In the genomic region with DNA sequence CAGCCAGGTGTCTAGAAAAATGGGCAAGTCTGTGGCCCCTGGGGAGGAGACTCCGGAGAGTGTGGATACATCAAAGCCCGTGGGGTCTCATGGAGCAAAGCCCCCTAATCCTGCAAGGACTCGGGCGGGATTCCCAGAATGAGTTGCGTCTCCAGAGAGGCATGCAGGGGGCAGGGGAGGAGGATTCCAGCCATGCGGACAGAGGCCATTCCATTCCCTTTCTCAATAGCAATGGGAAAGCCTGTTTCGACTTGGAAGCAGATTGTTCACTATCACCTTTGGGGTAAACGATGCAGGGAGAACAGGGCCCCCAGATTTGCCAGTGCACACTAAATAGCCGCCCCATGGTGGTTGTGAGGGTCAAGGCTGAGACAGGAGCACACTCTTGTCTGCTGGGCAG, we compare ENCODE assay signal across 27 cellular contexts.
"Had no signal": no experiment of that assay in that cellular context is flagged by ENCODE, and none has a peak within 500 bp of the region (broad histone marks: within the 10 kb centered on the region; RNA-seq: fewer than 3 reads in every experiment).

No MANE protein-coding gene starts in this region.

- H3K27ac ChIP-seq: neural progenitor cell, right lobe of liver, skin epidermis, upper lobe of left lung, vagina had no signal

- H3K4me3 Mint-ChIP-seq: activated CD4-positive, alpha-beta T cell treated with anti-CD3 and anti-CD28 coated beads, Interleukin-2, amount 10 ng/mL, durations not matched to agents 7 days and 5 days; activated CD8-positive, alpha-beta T cell treated with anti-CD3 and anti-CD28 coated beads for 36 hours; activated T-cell treated with anti-CD3 and anti-CD28 coated beads, Interleukin-2, amount 50 U/mL, for 4 hours; activated T-helper 17 cell treated with anti-CD3 and anti-CD28 coated beads, Interleukin-2, amount 50 U/mL, for 72 hours; brain; naive thymus-derived CD8-positive, alpha-beta T cell; neural progenitor cell; stimulated activated memory B cell treated with anti-CD40 and anti-IgM and Interleukin-4, amounts not matched to agents 10 μg/mL and 1 μg/mL and 100 μg/mL, for 72 hours; stimulated activated naive CD8-positive, alpha-beta T cell treated with anti-CD3 and anti-CD28 coated beads, Interleukin-15, amount 100 ng/mL, for 72 hours; WTC11 had no signal

- H3K4me1 ChIP-seq: right lobe of liver, upper lobe of left lung, vagina had no signal

- ATAC-seq: activated CD8-positive, alpha-beta T cell treated with anti-CD3 and anti-CD28 coated beads for 36 hours; activated naive CD4-positive, alpha-beta T cell treated with anti-CD3 and anti-CD28 coated beads, Interleukin-2, amount 50 U/mL, for 72 hours; activated T-cell treated with anti-CD3 and anti-CD28 coated beads, Interleukin-2, amount 50 U/mL, for 4 hours; activated T-helper 17 cell treated with anti-CD3 and anti-CD28 coated beads, Interleukin-2, amount 50 U/mL, for 72 hours; left colon; naive thymus-derived CD8-positive, alpha-beta T cell; right lobe of liver; stimulated activated memory B cell treated with anti-CD40 and anti-IgM and Interleukin-4, amounts not matched to agents 10 μg/mL and 1 μg/mL and 100 μg/mL, for 72 hours; stimulated activated naive CD8-positive, alpha-beta T cell treated with anti-CD3 and anti-CD28 coated beads, Interleukin-15, amount 100 ng/mL, for 72 hours; WTC11 had no signal

- H3K27me3 Mint-ChIP-seq: activated CD4-positive, alpha-beta T cell treated with anti-CD3 and anti-CD28 coated beads, Interleukin-2, amount 10 ng/mL, durations not matched to agents 7 days and 5 days; activated CD8-positive, alpha-beta T cell treated with anti-CD3 and anti-CD28 coated beads for 36 hours; activated T-helper 17 cell treated with anti-CD3 and anti-CD28 coated beads, Interleukin-2, amount 50 U/mL, for 72 hours; brain; naive thymus-derived CD8-positive, alpha-beta T cell; progenitor cell of endocrine pancreas; stimulated activated memory B cell treated with anti-CD40 and anti-IgM and Interleukin-4, amounts not matched to agents 10 μg/mL and 1 μg/mL and 100 μg/mL, for 72 hours; stimulated activated naive CD8-positive, alpha-beta T cell treated with anti-CD3 and anti-CD28 coated beads, Interleukin-15, amount 100 ng/mL, for 72 hours had no signal

- H3K9me3 Mint-ChIP-seq: activated CD4-positive, alpha-beta T cell treated with anti-CD3 and anti-CD28 coated beads, Interleukin-2, amount 10 ng/mL, durations not matched to agents 7 days and 5 days; activated CD8-positive, alpha-beta T cell treated with anti-CD3 and anti-CD28 coated beads for 36 hours; activated naive CD4-positive, alpha-beta T cell treated with anti-CD3 and anti-CD28 coated beads, Interleukin-2, amount 50 U/mL, for 72 hours; activated T-cell treated with anti-CD3 and anti-CD28 coated beads, Interleukin-2, amount 50 U/mL, for 4 hours; activated T-helper 17 cell treated with anti-CD3 and anti-CD28 coated beads, Interleukin-2, amount 50 U/mL, for 72 hours; brain; naive thymus-derived CD8-positive, alpha-beta T cell; neural progenitor cell; stimulated activated memory B cell treated with anti-CD40 and anti-IgM and Interleukin-4, amounts not matched to agents 10 μg/mL and 1 μg/mL and 100 μg/mL, for 72 hours; stimulated activated naive CD8-positive, alpha-beta T cell treated with anti-CD3 and anti-CD28 coated beads, Interleukin-15, amount 100 ng/mL, for 72 hours; WTC11 had no signal

- DNase-seq: activated CD4-positive, alpha-beta T cell treated with anti-CD3 and anti-CD28 coated beads for 1 hour; activated CD4-positive, alpha-beta T cell treated with anti-CD3 and anti-CD28 coated beads, Interleukin-2, amount 10 ng/mL, durations not matched to agents 7 days and 5 days; activated CD8-positive, alpha-beta T cell treated with anti-CD3 and anti-CD28 coated beads for 36 hours; activated gamma-delta T cell treated with Interleukin-2 at 50 U/mL for 16 hours; activated T-cell treated with anti-CD3 and anti-CD28 coated beads, Interleukin-2, amount 50 U/mL, for 4 hours; aorta; cortex of kidney; head of caudate nucleus; hippocampal formation; left colon; naive thymus-derived CD8-positive, alpha-beta T cell; occipital lobe; right lobe of liver; stimulated activated CD4-positive, alpha-beta T cell treated with anti-CD3 and anti-CD28 coated beads, Interleukin-4, amount 100 ng/mL, for 4 hours; stimulated activated CD8-positive, alpha-beta memory T cell treated with anti-CD3 and anti-CD28 coated beads, Interleukin-4, amount 100 ng/mL, for 48 hours; stimulated activated naive CD8-positive, alpha-beta T cell treated with anti-CD3 and anti-CD28 coated beads, Interleukin-15, amount 100 ng/mL, for 72 hours; substantia nigra; upper lobe of left lung had no signal

- H3K27ac Mint-ChIP-seq: activated CD8-positive, alpha-beta T cell treated with anti-CD3 and anti-CD28 coated beads for 36 hours; activated T-helper 17 cell treated with anti-CD3 and anti-CD28 coated beads, Interleukin-2, amount 50 U/mL, for 72 hours; neural progenitor cell; progenitor cell of endocrine pancreas; stimulated activated memory B cell treated with anti-CD40 and anti-IgM and Interleukin-4, amounts not matched to agents 10 μg/mL and 1 μg/mL and 100 μg/mL, for 72 hours; stimulated activated naive CD8-positive, alpha-beta T cell treated with anti-CD3 and anti-CD28 coated beads, Interleukin-15, amount 100 ng/mL, for 72 hours; WTC11 had no signal

- H3K36me3 ChIP-seq: neural progenitor cell, right lobe of liver had no signal

- H3K4me3 ChIP-seq: neural progenitor cell, right lobe of liver, skin epidermis, upper lobe of left lung, vagina had no signal

- H3K27me3 ChIP-seq: neural progenitor cell, right lobe of liver, upper lobe of left lung, vagina had no signal

- H3K36me3 Mint-ChIP-seq: brain; naive thymus-derived CD8-positive, alpha-beta T cell; WTC11 had no signal

- H3K9me3 ChIP-seq: right lobe of liver, upper lobe of left lung, vagina had no signal
